ENCODE assay signal across 8 cellular contexts in genomic region chr7:132106491-132106890, GRCh38.
"Had no signal": no experiment of that assay in that cellular context is flagged by ENCODE, and none has a peak within 500 bp of the region (broad histone marks: within the 10 kb centered on the region; RNA-seq: fewer than 3 reads in every experiment).

No MANE protein-coding gene starts in this region.

- H3K36me3 Mint-ChIP-seq: IgD-negative memory B cell had no signal

- H3K4me1 ChIP-seq: HAP-1 had no signal

- H3K36me3 ChIP-seq: HAP-1 had no signal

- H3K4me3 Mint-ChIP-seq: HFFc6, IgD-negative memory B cell had no signal

- H3K9me3 Mint-ChIP-seq: HFFc6 had no signal

- H3K9me3 ChIP-seq: HAP-1 had no signal

- DNase-seq: GM23248, GOT3, H7, HFFc6, KBM-7 had no signal

- H3K27ac Mint-ChIP-seq: HFFc6, IgD-negative memory B cell had no signal

- H2AFZ ChIP-seq: GM23248 had no signal

- H3K9ac ChIP-seq: GM23248 had no signal

- H3K27ac ChIP-seq: GM23248, HL-60 had no signal

- H3K4me3 ChIP-seq: GM23248, HAP-1 had no signal
